Comparison of ENCODE assay signal across 18 cellular contexts in genomic region chr19:13876834-13877233, GRCh38. TPM values are rescaled to one million over a fixed set of nuclear protein-coding genes. Genes with fewer than 3 reads are reported as not detected.
A peak's percentile ranks its signal among the peaks of the same experiment; 100 is the strongest.
DNase-seq lines count a peak whose midpoint lies in the region; ATAC-seq and TF ChIP-seq lines count a peak whose summit lies in the region.
"Had no signal": no experiment of that assay in that cellular context is flagged by ENCODE, and none has a peak within 500 bp of the region (broad histone marks: within the 10 kb centered on the region; RNA-seq: fewer than 3 reads in every experiment).

TSS of gene NANOS3 (plus strand) at chr19:13877134. CDS start at chr19:13877249, 115 bp downstream.

- intact Hi-C loops in testis (cut with DNase I; ENCODE audit: low total_unique reads), result loop anchor here (10.0 kb wide), 1 partner anchor 282 kb away; no protein-coding TSS in a partner anchor

- H3K4me3 Mint-ChIP-seq in T-cell, result no peak within 1 kb of the TSS
- H3K4me3 Mint-ChIP-seq: CD14-positive monocyte; CD8-positive, alpha-beta T cell had no signal

- no peak within 1 kb of the TSS for H4K5ac ChIP-seq in mesendoderm (ENCODE audit: low read length)

- H2BK120ac ChIP-seq in mesendoderm (ENCODE audit: low read depth, low read length), result no peak within 1 kb of the TSS

- H3K23ac ChIP-seq in mesendoderm (ENCODE audit: low read length), result no peak within 1 kb of the TSS

- TF ChIP-seq CTCF in RWPE1 (conservative IDR thresholded peaks at IDR 0.05; ENCODE audit: low read depth), result no peak
- no peak for TF ChIP-seq CTCF in testis (IDR thresholded peaks at IDR 0.05)

- no peak for ATAC-seq in T-cell (replicated peaks in 1 of 4)
- no peak for ATAC-seq in stimulated activated naive CD8-positive, alpha-beta T cell treated with anti-CD3 and anti-CD28 coated beads, Interleukin-15, Interleukin-2, amounts not matched to agents 100 U/mL and 50 U/mL, for 24 hours
- ATAC-seq: A549; CD8-positive, alpha-beta T cell; HCT116 had no signal

- WGBS in mesendoderm (ENCODE audit: extremely low coverage, insufficient coverage, low lambda C conversion rate), result no CpG with 5 or more reads among the region's 5 CpGs
- WGBS in testis, 2 donors, result 38 to 52% methylated on average over 2 to 5 of the region's 5 CpGs

- no peak within 1 kb of the TSS for H3K4ac ChIP-seq in mesendoderm (ENCODE audit: low read depth, low read length)

- no peaks in the 10 kb centered on the region for H3K79me1 ChIP-seq in mesendoderm (ENCODE audit: low read length)

- peaks cover 36% of the 10 kb centered on the region for H3K27me3 ChIP-seq in H7 (ENCODE audit: control insufficient read depth, insufficient read depth, low read length)
- no peaks in the 10 kb centered on the region for H3K27me3 ChIP-seq in mesendoderm (ENCODE audit: insufficient read depth, low read length, poor library complexity)
- no peaks in the 10 kb centered on the region for H3K27me3 ChIP-seq in testis
- H3K27me3 ChIP-seq: BE2C had no signal

- no peaks in the 10 kb centered on the region for H3K9me3 ChIP-seq in testis
- H3K9me3 ChIP-seq: A549, BE2C had no signal

- CTCF ChIA-PET in RWPE1 (lab: Yijun Ruan, JAX) (interaction anchor here (0.6 kb wide), 2 partner anchors 9 to 163 kb away, joined by 4 to 5 read pairs; no protein-coding TSS in a partner anchor), T-cell (lab: Charles Lee) (no interaction called here)

- no peaks in the 10 kb centered on the region for H3K36me3 Mint-ChIP-seq in T-cell
- H3K36me3 Mint-ChIP-seq: CD14-positive monocyte; CD8-positive, alpha-beta T cell had no signal

- H3K9ac ChIP-seq in mesendoderm (ENCODE audit: low read length), result no peak within 1 kb of the TSS

- TF ChIP-seq POLR2A in testis (IDR thresholded peaks at IDR 0.05), result no peak

- H3K36me3 ChIP-seq in H7 (replicated peaks; ENCODE audit: control insufficient read depth, insufficient read depth, low read length), result no peaks in the 10 kb centered on the region
- H3K36me3 ChIP-seq in mesendoderm (ENCODE audit: control insufficient read depth, insufficient read depth, low read length), result no peaks in the 10 kb centered on the region
- H3K36me3 ChIP-seq in testis (ENCODE audit: low read depth, missing control alignments), result no peaks in the 10 kb centered on the region
- H3K36me3 ChIP-seq: BE2C had no signal

- POLR2A ChIA-PET in RWPE1 (lab: Yijun Ruan, JAX; ENCODE audit: low non-redundant PET) (no interaction called here), T-cell (lab: Charles Lee) (no interaction called here)

- H3K56ac ChIP-seq in mesendoderm (ENCODE audit: low read length), result peak within 1 kb of the TSS; percentile 64

- no peak within 1 kb of the TSS for H3K4me2 ChIP-seq in mesendoderm (ENCODE audit: low read length)
- H3K4me2 ChIP-seq: A549 had no signal

- no peaks in the 10 kb centered on the region for H3K79me2 ChIP-seq in mesendoderm (ENCODE audit: control insufficient read depth, insufficient read depth, low read length)

- H3K27ac Mint-ChIP-seq in T-cell, result no peak within 1 kb of the TSS
- H3K27ac Mint-ChIP-seq: CD8-positive, alpha-beta T cell had no signal

- H4K8ac ChIP-seq in mesendoderm (ENCODE audit: low read depth, low read length), result no peak within 1 kb of the TSS

- no peak within 1 kb of the TSS for H2BK5ac ChIP-seq in mesendoderm (ENCODE audit: low read length)

- peaks cover 0 to 10% of the 10 kb centered on the region in 2 donors for H3K27me3 Mint-ChIP-seq in T-cell

- no peak within 1 kb of the TSS for H3K4me3 ChIP-seq in H7 (ENCODE audit: insufficient read depth, low read depth, low read length)
- no peak within 1 kb of the TSS for H3K4me3 ChIP-seq in mesendoderm (ENCODE audit: low read length)
- no peak within 1 kb of the TSS for H3K4me3 ChIP-seq in testis
- H3K4me3 ChIP-seq: A549 had no signal

- H2BK15ac ChIP-seq in mesendoderm (replicated peaks; ENCODE audit: low read depth), result no peak within 1 kb of the TSS

- H3K4me1 Mint-ChIP-seq in T-cell, result peaks cover 23 to 29% (median 25%) of the 10 kb centered on the region in 3 donors

- peak within 1 kb of the TSS; percentile 2; the same call in 1 of the 2 replicates for H3K27ac ChIP-seq in RWPE1
- no peak within 1 kb of the TSS for H3K27ac ChIP-seq in mesendoderm (ENCODE audit: low read depth, low read length)
- no peak within 1 kb of the TSS for H3K27ac ChIP-seq in testis
- H3K27ac ChIP-seq: A549, HL-60 had no signal

- no peak within 1 kb of the TSS for H2AK5ac ChIP-seq in mesendoderm (ENCODE audit: low read length)

- peaks cover 9% of the 10 kb centered on the region for H3K4me1 ChIP-seq in mesendoderm (ENCODE audit: control insufficient read depth, low read depth, low read length)
- peaks cover 35% of the 10 kb centered on the region for H3K4me1 ChIP-seq in testis

- DNase-seq in H7 (peak; percentile 43), RWPE1 (ENCODE audit: low spot score) (no peak), mesendoderm (no peak), testis (no peak), T-cell (no peak), NCI-H2029 (lab: John Stamatoyannopoulos, UW) (no peak)
- DNase-seq in stimulated activated naive CD8-positive, alpha-beta T cell treated with anti-CD3 and anti-CD28 coated beads, Interleukin-15, Interleukin-2, amounts not matched to agents 100 U/mL and 50 U/mL, for 24 hours, result no peak
- DNase-seq: BE2C; CD8-positive, alpha-beta T cell; COR-L47; DMS153; DMS79 treated with DMSO at 0.1 percent for 48 hours; EL had no signal

- no peak within 1 kb of the TSS for H3K18ac ChIP-seq in mesendoderm (ENCODE audit: low read length)

- no peaks in the 10 kb centered on the region for H3K9me3 Mint-ChIP-seq in T-cell
- H3K9me3 Mint-ChIP-seq: CD8-positive, alpha-beta T cell had no signal

RNA-seq across cellular contexts. Expression of gene NANOS3, which starts in this region (rescaled TPM):
- total RNA-seq in H7 (2014; rRNA removed; shearing (Covaris generic)), result not detected in 2 replicates
- polyA plus RNA-seq in mesendoderm (2013, experiment 1 of 2), result 1.2 TPM
- polyA plus RNA-seq in mesendoderm (2013, experiment 2 of 2), result 0.85 TPM
- total RNA-seq in testis (10 to 100 TPM; 14.5 to 18.6 TPM), T-cell (1 to 10 TPM in 3 of 5 donors, under 1 TPM in 1, not detected in 1; 0.85 to 2.3 (median 1.5) TPM)
- 9.3 TPM for polyA plus RNA-seq in testis (ENCODE audit: insufficient read depth, low read depth, low replicate concordance)
- total RNA-seq: CD8-positive, alpha-beta T cell; H4 had no signal
- polyA plus RNA-seq: CD14-positive monocyte had no signal

Comparison
In these comparisons a context has a peak if more than half of its experiments do, and no peak if none do; other contexts are left out.
1. RNA of gene NANOS3 (total RNA-seq): 14.5 to 18.6 TPM in testis; 0.85 to 2.3 TPM in T-cell and not detected in H7; every median in the first group is over 4 times any median in the second.
2. Peak in DNase-seq in H7; RNA of the gene not detected or under 1 TPM.